14 cellular contexts compared by ENCODE assay signal in genomic region chr2:203999844-204000243, GRCh38.
DNase-seq lines count a peak whose midpoint lies in the region; ATAC-seq and TF ChIP-seq lines count a peak whose summit lies in the region.
"Had no signal": no experiment of that assay in that cellular context is flagged by ENCODE, and none has a peak within 500 bp of the region (broad histone marks: within the 10 kb centered on the region; RNA-seq: fewer than 3 reads in every experiment).

No MANE protein-coding gene starts in this region.

- peaks cover 87% of the 10 kb centered on the region for H3K4me1 Mint-ChIP-seq in T-helper 1 cell treated with Interleukin-12 subunit alpha and Interleukin-12 subunit beta and Interleukin-4 antibody, amounts not matched to agents 30 μg/mL and 1 μg/mL, for 36 hours (ENCODE audit: low read depth)
- H3K4me1 Mint-ChIP-seq in activated naive CD8-positive, alpha-beta T cell treated with anti-CD3 and anti-CD28 coated beads, Interleukin-2, amount 10 ng/mL, durations not matched to agents 7 days and 5 days = peaks cover 58% of the 10 kb centered on the region
- peaks cover 77% of the 10 kb centered on the region for H3K4me1 Mint-ChIP-seq in activated naive CD8-positive, alpha-beta T cell treated with anti-CD3 and anti-CD28 coated beads for 36 hours
- H3K4me1 Mint-ChIP-seq in effector memory CD8-positive, alpha-beta T cell (ENCODE audit: low read depth in 2 of 2) = peaks cover 28 to 40% of the 10 kb centered on the region in 2 donors
- H3K4me1 Mint-ChIP-seq in HFFc6 (ENCODE audit: low read depth) = no peaks in the 10 kb centered on the region
- H3K4me1 Mint-ChIP-seq: H9 had no signal

- intact Hi-C loops in head of caudate nucleus (cut with DNase I) = no loop called here

- H3K36me3 Mint-ChIP-seq in T-helper 1 cell treated with Interleukin-12 subunit alpha and Interleukin-12 subunit beta and Interleukin-4 antibody, amounts not matched to agents 30 μg/mL and 1 μg/mL, for 36 hours (ENCODE audit: low read depth) = peaks cover 20% of the 10 kb centered on the region
- H3K36me3 Mint-ChIP-seq in activated naive CD8-positive, alpha-beta T cell treated with anti-CD3 and anti-CD28 coated beads, Interleukin-2, amount 10 ng/mL, durations not matched to agents 7 days and 5 days = peaks cover 20% of the 10 kb centered on the region
- H3K36me3 Mint-ChIP-seq in activated naive CD8-positive, alpha-beta T cell treated with anti-CD3 and anti-CD28 coated beads for 36 hours = peaks cover 17% of the 10 kb centered on the region
- peaks cover 4% of the 10 kb centered on the region for H3K36me3 Mint-ChIP-seq in effector memory CD8-positive, alpha-beta T cell (ENCODE audit: insufficient read depth)
- H3K36me3 Mint-ChIP-seq in HFFc6 (ENCODE audit: low read depth) = no peaks in the 10 kb centered on the region

- no peak for TF ChIP-seq CTCF in HFFc6 (IDR thresholded peaks at IDR 0.05)

- H3K27ac Mint-ChIP-seq in T-helper 1 cell treated with Interleukin-12 subunit alpha and Interleukin-12 subunit beta and Interleukin-4 antibody, amounts not matched to agents 30 μg/mL and 1 μg/mL, for 36 hours = peak overlapping the region; percentile 55
- peak overlapping the region; percentile 13 for H3K27ac Mint-ChIP-seq in activated naive CD8-positive, alpha-beta T cell treated with anti-CD3 and anti-CD28 coated beads, Interleukin-2, amount 10 ng/mL, durations not matched to agents 7 days and 5 days
- H3K27ac Mint-ChIP-seq in activated naive CD8-positive, alpha-beta T cell treated with anti-CD3 and anti-CD28 coated beads for 36 hours = no peak overlapping the region
- H3K27ac Mint-ChIP-seq in effector memory CD8-positive, alpha-beta T cell = peak overlapping the region; percentile 4 to 80
- no peak overlapping the region for H3K27ac Mint-ChIP-seq in HFFc6
- H3K27ac Mint-ChIP-seq: H9 had no signal

- POLR2A ChIA-PET in activated naive CD8-positive, alpha-beta T cell treated with anti-CD3 and anti-CD28 coated beads, Interleukin-2, amount 10 ng/mL, durations not matched to agents 7 days and 5 days (lab: Charles Lee) = no interaction called here

- ATAC-seq in activated naive CD8-positive, alpha-beta T cell treated with anti-CD3 and anti-CD28 coated beads, Interleukin-2, amount 10 ng/mL, durations not matched to agents 7 days and 5 days (ENCODE audit: low read depth) = no peak
- ATAC-seq in effector memory CD8-positive, alpha-beta T cell (replicated peaks) = no peak

- no peak overlapping the region for H3K4me3 Mint-ChIP-seq in T-helper 1 cell treated with Interleukin-12 subunit alpha and Interleukin-12 subunit beta and Interleukin-4 antibody, amounts not matched to agents 30 μg/mL and 1 μg/mL, for 36 hours
- peak overlapping the region; percentile 6 for H3K4me3 Mint-ChIP-seq in activated naive CD8-positive, alpha-beta T cell treated with anti-CD3 and anti-CD28 coated beads, Interleukin-2, amount 10 ng/mL, durations not matched to agents 7 days and 5 days
- no peak overlapping the region for H3K4me3 Mint-ChIP-seq in activated naive CD8-positive, alpha-beta T cell treated with anti-CD3 and anti-CD28 coated beads for 36 hours
- H3K4me3 Mint-ChIP-seq in effector memory CD8-positive, alpha-beta T cell = peak overlapping the region in 1 of 2 donors; percentile 55
- no peak overlapping the region for H3K4me3 Mint-ChIP-seq in HFFc6
- H3K4me3 Mint-ChIP-seq: H9 had no signal

- H3K27me3 Mint-ChIP-seq in T-helper 1 cell treated with Interleukin-12 subunit alpha and Interleukin-12 subunit beta and Interleukin-4 antibody, amounts not matched to agents 30 μg/mL and 1 μg/mL, for 36 hours (ENCODE audit: low read depth) = no peaks in the 10 kb centered on the region
- H3K27me3 Mint-ChIP-seq in activated naive CD8-positive, alpha-beta T cell treated with anti-CD3 and anti-CD28 coated beads, Interleukin-2, amount 10 ng/mL, durations not matched to agents 7 days and 5 days = no peaks in the 10 kb centered on the region
- no peaks in the 10 kb centered on the region for H3K27me3 Mint-ChIP-seq in activated naive CD8-positive, alpha-beta T cell treated with anti-CD3 and anti-CD28 coated beads for 36 hours
- no peaks in the 10 kb centered on the region for H3K27me3 Mint-ChIP-seq in effector memory CD8-positive, alpha-beta T cell
- H3K27me3 Mint-ChIP-seq in HFFc6 (ENCODE audit: insufficient read depth) = peaks cover 3% of the 10 kb centered on the region

- peaks cover 25% of the 10 kb centered on the region for H3K9me3 Mint-ChIP-seq in T-helper 1 cell treated with Interleukin-12 subunit alpha and Interleukin-12 subunit beta and Interleukin-4 antibody, amounts not matched to agents 30 μg/mL and 1 μg/mL, for 36 hours
- peaks cover 10% of the 10 kb centered on the region for H3K9me3 Mint-ChIP-seq in activated naive CD8-positive, alpha-beta T cell treated with anti-CD3 and anti-CD28 coated beads, Interleukin-2, amount 10 ng/mL, durations not matched to agents 7 days and 5 days
- peaks cover 21% of the 10 kb centered on the region for H3K9me3 Mint-ChIP-seq in activated naive CD8-positive, alpha-beta T cell treated with anti-CD3 and anti-CD28 coated beads for 36 hours
- H3K9me3 Mint-ChIP-seq in effector memory CD8-positive, alpha-beta T cell = peaks cover 0 to 2% of the 10 kb centered on the region in 2 donors
- H3K9me3 Mint-ChIP-seq in HFFc6 = no peaks in the 10 kb centered on the region
- H3K9me3 Mint-ChIP-seq: H9 had no signal

- DNase-seq in T-helper 1 cell (no peak), GM03348 (ENCODE audit: low spot score) (no peak), HFFc6 (no peak), head of caudate nucleus (no peak)
- DNase-seq in activated naive CD8-positive, alpha-beta T cell treated with anti-CD3 and anti-CD28 coated beads, Interleukin-2, amount 10 ng/mL, durations not matched to agents 7 days and 5 days = no peak
- DNase-seq in activated naive CD8-positive, alpha-beta T cell treated with anti-CD3 and anti-CD28 coated beads for 36 hours = no peak
- no peak for DNase-seq in effector memory CD8-positive, alpha-beta T cell
- DNase-seq: Caco-2, DMS153, H9, NCI-H1048, NCI-H2227 treated with DMSO at 0.1 percent for 48 hours, NCI-H524 had no signal

Comparison
In these comparisons a context has a peak if more than half of its experiments do, and no peak if none do; other contexts are left out.
1. H3K27ac Mint-ChIP-seq: peak in T-helper 1 cell treated with Interleukin-12 subunit alpha and Interleukin-12 subunit beta and Interleukin-4 antibody, amounts not matched to agents 30 μg/mL and 1 μg/mL, for 36 hours (single experiment), activated naive CD8-positive, alpha-beta T cell treated with anti-CD3 and anti-CD28 coated beads, Interleukin-2, amount 10 ng/mL, durations not matched to agents 7 days and 5 days (single experiment) and effector memory CD8-positive, alpha-beta T cell (2 of 2); none in activated naive CD8-positive, alpha-beta T cell treated with anti-CD3 and anti-CD28 coated beads for 36 hours (single experiment) and HFFc6 (single experiment).